Comparison of ENCODE assay signal across 20 cellular contexts in genomic region chr11:94857337-94857736, GRCh38.
A peak's percentile ranks its signal among the peaks of the same experiment; 100 is the strongest.
DNase-seq lines count a peak whose midpoint lies in the region; ATAC-seq and TF ChIP-seq lines count a peak whose summit lies in the region.
"Had no signal": no experiment of that assay in that cellular context is flagged by ENCODE, and none has a peak within 500 bp of the region (broad histone marks: within the 10 kb centered on the region; RNA-seq: fewer than 3 reads in every experiment).

No MANE protein-coding gene starts in this region.

- H3K27me3 ChIP-seq in OCI-LY3 (ENCODE audit: low read depth, low read length) (no peaks in the 10 kb centered on the region), gastroesophageal sphincter (no peaks in the 10 kb centered on the region), suprapubic skin (no peaks in the 10 kb centered on the region)
- H3K27me3 ChIP-seq: SJSA1 had no signal

- DNase-seq in NOMO-1 treated with DMSO at 0.1 percent for 48 hours (lab: John Stamatoyannopoulos, UW; ENCODE audit: unreplicated experiment), result peak; percentile 28
- DNase-seq in NOMO-1 treated with dmso at 0.1 percent for 144 hours (lab: John Stamatoyannopoulos, UW; ENCODE audit: unreplicated experiment), result no peak
- no peak for DNase-seq in naive B cell
- DNase-seq in stimulated activated naive B cell treated with anti-CD40 and anti-IgM and Interleukin-4, amounts not matched to agents 10 μg/mL and 1 μg/mL and 100 μg/mL, for 72 hours, result no peak
- no peak for DNase-seq in activated T-cell treated with anti-CD3 and anti-CD28 coated beads, Interleukin-2, amount 50 U/mL, for 1 hour
- DNase-seq in suprapubic skin (ENCODE audit: low spot score in 2 of 2), result no peak
- DNase-seq: CD4-positive, CD25-positive, alpha-beta regulatory T cell; DMS53; NCI-H1105; NCI-H1436 treated with DMSO at 0.1 percent for 48 hours; NCI-H187 treated with DMSO at 0.1 percent for 48 hours; NCI-H446; NCI-H526; PC-3 had no signal

- H3K27me3 Mint-ChIP-seq in naive B cell, result no peaks in the 10 kb centered on the region
- H3K27me3 Mint-ChIP-seq in stimulated activated naive B cell treated with anti-CD40 and anti-IgM and Interleukin-4, amounts not matched to agents 10 μg/mL and 1 μg/mL and 100 μg/mL, for 72 hours, result no peaks in the 10 kb centered on the region

- no peak for TF ChIP-seq EP300 in gastroesophageal sphincter (IDR thresholded peaks at IDR 0.05)
- no peak for TF ChIP-seq EP300 in suprapubic skin (IDR thresholded peaks at IDR 0.05)

- H3K4me3 ChIP-seq in OCI-LY3 (ENCODE audit: low read length) (no peak overlapping the region), gastroesophageal sphincter (no peak overlapping the region), suprapubic skin (no peak overlapping the region)
- H3K4me3 ChIP-seq: SJSA1 had no signal

- TF ChIP-seq POLR2A in gastroesophageal sphincter (IDR thresholded peaks at IDR 0.05), result no peak
- no peak for TF ChIP-seq POLR2A in suprapubic skin (IDR thresholded peaks at IDR 0.05)

- peaks cover 24% of the 10 kb centered on the region for H3K4me1 ChIP-seq in OCI-LY3 (ENCODE audit: low read length)
- peaks cover 0 to 37% (median under 1%) of the 10 kb centered on the region in 3 donors for H3K4me1 ChIP-seq in gastroesophageal sphincter
- H3K4me1 ChIP-seq in suprapubic skin, result peaks cover 10% of the 10 kb centered on the region
- H3K4me1 ChIP-seq: SJSA1 had no signal

- H3K9me3 Mint-ChIP-seq in naive B cell, result no peaks in the 10 kb centered on the region
- H3K9me3 Mint-ChIP-seq in stimulated activated naive B cell treated with anti-CD40 and anti-IgM and Interleukin-4, amounts not matched to agents 10 μg/mL and 1 μg/mL and 100 μg/mL, for 72 hours, result peaks cover 2 to 4% of the 10 kb centered on the region in 2 donors
- H3K9me3 Mint-ChIP-seq: CD4-positive, CD25-positive, alpha-beta regulatory T cell had no signal

- no peaks in the 10 kb centered on the region for H3K79me2 ChIP-seq in OCI-LY3 (ENCODE audit: low read length)

- peak overlapping the region in 3 of 6 donors; percentile 26 to 70 (median 69) for H3K27ac Mint-ChIP-seq in naive B cell
- no peak overlapping the region for H3K27ac Mint-ChIP-seq in stimulated activated naive B cell treated with anti-CD40 and anti-IgM and Interleukin-4, amounts not matched to agents 10 μg/mL and 1 μg/mL and 100 μg/mL, for 72 hours
- H3K27ac Mint-ChIP-seq: CD4-positive, CD25-positive, alpha-beta regulatory T cell had no signal

- H3K4me1 Mint-ChIP-seq in naive B cell, result peaks cover 8 to 18% (median 10%) of the 10 kb centered on the region in 3 donors
- H3K4me1 Mint-ChIP-seq in stimulated activated naive B cell treated with anti-CD40 and anti-IgM and Interleukin-4, amounts not matched to agents 10 μg/mL and 1 μg/mL and 100 μg/mL, for 72 hours, result peaks cover 8 to 19% of the 10 kb centered on the region in 2 donors

- peaks cover 4% of the 10 kb centered on the region for H4K20me1 ChIP-seq in OCI-LY3 (ENCODE audit: insufficient read depth, low read length)

- H3K9ac ChIP-seq in OCI-LY3 (ENCODE audit: low read length), result no peak overlapping the region

- ATAC-seq in naive B cell (ENCODE audit: low read depth in 2 of 2) (peak; percentile 34 to 74), gastroesophageal sphincter (no peak)
- ATAC-seq in stimulated activated naive B cell treated with anti-CD40 and anti-IgM and Interleukin-4, amounts not matched to agents 10 μg/mL and 1 μg/mL and 100 μg/mL, for 72 hours (replicated peaks), result peak; percentile 67 to 73
- ATAC-seq: HCT116, PC-3, Right ventricle myocardium inferior had no signal

- 20 to 78% methylated on average over 1 to 2 of the region's 2 CpGs for WGBS in gastroesophageal sphincter (ENCODE audit: low coverage in 1 of 2), 2 donors
- 90% methylated on average over 2 of the region's 2 CpGs for whole genome bisulfite sequencing in suprapubic skin

- H3K9me3 ChIP-seq in OCI-LY3 (ENCODE audit: insufficient read depth, low read length) (no peaks in the 10 kb centered on the region), gastroesophageal sphincter (no peaks in the 10 kb centered on the region), suprapubic skin (no peaks in the 10 kb centered on the region)
- H3K9me3 ChIP-seq: SJSA1 had no signal

- H3K4me2 ChIP-seq in OCI-LY3 (ENCODE audit: low read length), result peak overlapping the region; percentile 47

- TF ChIP-seq CTCF in OCI-LY3 (IDR thresholded peaks at IDR 0.05; ENCODE audit: low read depth, low read length), result no peak
- no peak for TF ChIP-seq CTCF in gastroesophageal sphincter (IDR thresholded peaks at IDR 0.05)
- TF ChIP-seq CTCF in suprapubic skin (IDR thresholded peaks at IDR 0.05), result no peak

- H3K36me3 Mint-ChIP-seq in naive B cell, result peaks cover 0 to 6% of the 10 kb centered on the region in 2 donors
- H3K36me3 Mint-ChIP-seq in stimulated activated naive B cell treated with anti-CD40 and anti-IgM and Interleukin-4, amounts not matched to agents 10 μg/mL and 1 μg/mL and 100 μg/mL, for 72 hours, result peaks cover 0 to 3% of the 10 kb centered on the region in 2 donors
- H3K36me3 Mint-ChIP-seq: CD4-positive, CD25-positive, alpha-beta regulatory T cell had no signal

- H3K36me3 ChIP-seq in OCI-LY3 (replicated peaks; ENCODE audit: low read depth, low read length) (peaks cover 38% of the 10 kb centered on the region), gastroesophageal sphincter (peaks cover 0 to 100% of the 10 kb centered on the region in 2 donors), suprapubic skin (peaks cover 83% of the 10 kb centered on the region)
- H3K36me3 ChIP-seq: SJSA1 had no signal

- no peak overlapping the region for H2AFZ ChIP-seq in OCI-LY3 (ENCODE audit: low read depth, low read length)

- H3K27ac ChIP-seq in OCI-LY3 (ENCODE audit: low read length), result peak overlapping the region; percentile 35
- peak overlapping the region in 1 of 4 donors; percentile 55 for H3K27ac ChIP-seq in gastroesophageal sphincter
- no peak overlapping the region for H3K27ac ChIP-seq in suprapubic skin
- H3K27ac ChIP-seq: HL-60, SJSA1 had no signal

- H3K4me3 Mint-ChIP-seq in naive B cell, result peak overlapping the region in 2 of 8 donors; percentile 15 to 29
- H3K4me3 Mint-ChIP-seq in stimulated activated naive B cell treated with anti-CD40 and anti-IgM and Interleukin-4, amounts not matched to agents 10 μg/mL and 1 μg/mL and 100 μg/mL, for 72 hours, result no peak overlapping the region
- H3K4me3 Mint-ChIP-seq: CD4-positive, CD25-positive, alpha-beta regulatory T cell had no signal
